In genomic region chr19:19032420-19033175, GRCh38 we compare ENCODE assay signal across 8 cellular contexts. TPM values are rescaled to one million over a fixed set of nuclear protein-coding genes. Genes with fewer than 3 reads are reported as not detected.
A peak's percentile ranks its signal among the peaks of the same experiment; 100 is the strongest.
DNase-seq lines count a peak whose midpoint lies in the region; ATAC-seq and TF ChIP-seq lines count a peak whose summit lies in the region.

No MANE protein-coding gene starts in this region.

- peaks cover 4 to 12% (median 7%) of the 10 kb centered on the region in 4 donors for H3K36me3 ChIP-seq in liver (ENCODE audit: control insufficient read depth in 4 of 4, insufficient read depth in 3 of 4, low read depth in 1 of 4, low read length in 3 of 4)

- CTCF ChIA-PET in activated CD4-positive, alpha-beta T cell treated with anti-CD3 and anti-CD28 coated beads, Interleukin-2, amount 10 ng/mL, durations not matched to agents 7 days and 5 days (lab: Charles Lee) = no interaction called here

- H3K36me3 Mint-ChIP-seq in activated CD4-positive, alpha-beta T cell treated with anti-CD3 and anti-CD28 coated beads, Interleukin-2, amount 10 ng/mL, durations not matched to agents 7 days and 5 days (ENCODE audit: low read depth) = peaks cover 38% of the 10 kb centered on the region

- H3K4me1 ChIP-seq in liver (ENCODE audit: control insufficient read depth in 4 of 4, insufficient read depth in 4 of 4, low read length in 3 of 4) = peaks cover 2 to 28% (median 19%) of the 10 kb centered on the region in 4 donors

- H3K4me3 Mint-ChIP-seq in activated CD4-positive, alpha-beta T cell treated with anti-CD3 and anti-CD28 coated beads, Interleukin-2, amount 10 ng/mL, durations not matched to agents 7 days and 5 days = peak overlapping the region; percentile 99

- 12% methylated on average over 31 of the region's 31 CpGs for WGBS in liver

- no peaks in the 10 kb centered on the region for H3K27me3 Mint-ChIP-seq in activated CD4-positive, alpha-beta T cell treated with anti-CD3 and anti-CD28 coated beads, Interleukin-2, amount 10 ng/mL, durations not matched to agents 7 days and 5 days

- H3K4me1 Mint-ChIP-seq in activated CD4-positive, alpha-beta T cell treated with anti-CD3 and anti-CD28 coated beads, Interleukin-2, amount 10 ng/mL, durations not matched to agents 7 days and 5 days = peaks cover 43% of the 10 kb centered on the region

- H3K9ac ChIP-seq in liver (ENCODE audit: low read depth in 1 of 2, low read length in 2 of 2) = peak overlapping the region; percentile 61 to 63

- peak overlapping the region; percentile 97 for H3K27ac Mint-ChIP-seq in activated CD4-positive, alpha-beta T cell treated with anti-CD3 and anti-CD28 coated beads, Interleukin-2, amount 10 ng/mL, durations not matched to agents 7 days and 5 days

- H3K27me3 ChIP-seq in liver (ENCODE audit: control insufficient read depth in 4 of 4, insufficient read depth in 4 of 4, low read length in 3 of 4) = no peaks in the 10 kb centered on the region

- TF ChIP-seq CTCF in liver (IDR thresholded peaks at IDR 0.05; ENCODE audit: low read depth, low read length, missing input control) = no peak

- no peak for TF ChIP-seq RAD21 in liver (IDR thresholded peaks at IDR 0.05)

- H3K9me3 Mint-ChIP-seq in activated CD4-positive, alpha-beta T cell treated with anti-CD3 and anti-CD28 coated beads, Interleukin-2, amount 10 ng/mL, durations not matched to agents 7 days and 5 days = no peaks in the 10 kb centered on the region

- ATAC-seq in HG03103 (IDR thresholded peaks at IDR 0.05; ENCODE audit: low read depth, unreplicated experiment) = peak; percentile 37

- peak overlapping the region; percentile 80 for H3K27ac ChIP-seq in liver (ENCODE audit: low read depth in 1 of 2, low read length in 2 of 2)

- H3K9me3 ChIP-seq in liver (ENCODE audit: control insufficient read depth in 4 of 4, low read length in 3 of 4) = no peaks in the 10 kb centered on the region

- H3K4me3 ChIP-seq in liver (ENCODE audit: low read depth in 1 of 3, low read length in 3 of 3) = peak overlapping the region; percentile 67 to 96 (median 91)

- DNase-seq in DMS53 (lab: John Stamatoyannopoulos, UW) (peak; percentile 18), DMS53 treated with DMSO at 0.1 percent for 48 hours (lab: John Stamatoyannopoulos, UW; ENCODE audit: unreplicated experiment) (no peak), NCI-H510A treated with DMSO at 0.1 percent for 48 hours (lab: John Stamatoyannopoulos, UW) (peak; percentile 91), dermis microvascular lymphatic vessel endothelial cell (ENCODE audit: low read depth in 2 of 2) (peak; percentile 91 to 98)
- peak; percentile 93 for DNase-seq in activated CD4-positive, alpha-beta T cell treated with anti-CD3 and anti-CD28 coated beads, Interleukin-2, amount 10 ng/mL, durations not matched to agents 7 days and 5 days
- DNase-seq in stimulated activated CD4-positive, alpha-beta T cell treated with anti-CD3 and anti-CD28 coated beads, Interleukin-4, amount 100 ng/mL, for 1 hour = peak; percentile 80

- POLR2A ChIA-PET in activated CD4-positive, alpha-beta T cell treated with anti-CD3 and anti-CD28 coated beads, Interleukin-2, amount 10 ng/mL, durations not matched to agents 7 days and 5 days (lab: Charles Lee) = no interaction called here

TF ChIP-seq in liver, 16 proteins besides CTCF, POLR2A, EP300 and RAD21:
- no peak for TF ChIP-seq FOXA2 (IDR thresholded peaks at IDR 0.05)
- TF ChIP-seq MAX (IDR thresholded peaks at IDR 0.05) = no peak
- TF ChIP-seq YY1 (IDR thresholded peaks at IDR 0.05) = no peak
- TF ChIP-seq JUND (IDR thresholded peaks at IDR 0.05) = no peak
- no peak for TF ChIP-seq FOXA1 (IDR thresholded peaks at IDR 0.05)
- peak in 1 of 2 donors; percentile 28 for TF ChIP-seq GABPA (IDR thresholded peaks at IDR 0.05 in 1 of 2, conservative IDR thresholded peaks at IDR 0.05 in 1 of 2)
- no peak for TF ChIP-seq NR2F2 (IDR thresholded peaks at IDR 0.05)
- peak in 1 of 2 donors; percentile 4 for TF ChIP-seq RXRA (IDR thresholded peaks at IDR 0.05)
- no peak for TF ChIP-seq REST (IDR thresholded peaks at IDR 0.05)
- no peak for TF ChIP-seq HNF4G (IDR thresholded peaks at IDR 0.05)
- peak; percentile 25 for TF ChIP-seq SP1 (IDR thresholded peaks at IDR 0.05)
- no peak for TF ChIP-seq EGR1 (IDR thresholded peaks at IDR 0.05; ENCODE audit: low read depth in 2 of 2)
TF ChIP-seq in liver: peak in this region for 3.

RNA-seq across cellular contexts. Expression of gene SUGP2, which starts 0.7 kb away (rescaled TPM):
- 100 to 1,000 TPM; 128 to 144 TPM for total RNA-seq in activated CD4-positive, alpha-beta T cell treated with anti-CD3 and anti-CD28 coated beads, Interleukin-2, amount 10 ng/mL, durations not matched to agents 7 days and 5 days
- total RNA-seq in dermis microvascular lymphatic vessel endothelial cell = 11.0 and 16.1 TPM in 2 replicates
- total RNA-seq in liver = 10 to 100 TPM; 18.7 to 29.0 TPM
- polyA plus RNA-seq in liver = 10 to 100 TPM in 1 of 2 donors, 1 to 10 TPM in 1; 9.6 to 19.7 TPM

RNA-seq across cellular contexts. Expression of gene ARMC6, which starts 0.8 kb away (rescaled TPM):
- total RNA-seq in activated CD4-positive, alpha-beta T cell treated with anti-CD3 and anti-CD28 coated beads, Interleukin-2, amount 10 ng/mL, durations not matched to agents 7 days and 5 days = 10 to 100 TPM; 38.6 to 39.3 TPM
- total RNA-seq in dermis microvascular lymphatic vessel endothelial cell (41.0 and 53.7 TPM in 2 replicates), liver (10 to 100 TPM; 28.7 to 31.2 TPM)
- polyA plus RNA-seq in liver = 10 to 100 TPM; 23.9 to 38.3 TPM

RNA-seq across cellular contexts. Expression of gene SLC25A42, which starts 31.2 kb away (rescaled TPM):
- total RNA-seq in activated CD4-positive, alpha-beta T cell treated with anti-CD3 and anti-CD28 coated beads, Interleukin-2, amount 10 ng/mL, durations not matched to agents 7 days and 5 days = 10 to 100 TPM; 20.6 to 22.2 TPM
- 3.7 and 4.7 TPM in 2 replicates for total RNA-seq in dermis microvascular lymphatic vessel endothelial cell
- 10 to 100 TPM; 24.7 to 79.7 TPM for total RNA-seq in liver
- 10 to 100 TPM; 40.7 to 89.6 TPM for polyA plus RNA-seq in liver
